Comparison of ENCODE assay signal across 9 cellular contexts in the genomic region with DNA sequence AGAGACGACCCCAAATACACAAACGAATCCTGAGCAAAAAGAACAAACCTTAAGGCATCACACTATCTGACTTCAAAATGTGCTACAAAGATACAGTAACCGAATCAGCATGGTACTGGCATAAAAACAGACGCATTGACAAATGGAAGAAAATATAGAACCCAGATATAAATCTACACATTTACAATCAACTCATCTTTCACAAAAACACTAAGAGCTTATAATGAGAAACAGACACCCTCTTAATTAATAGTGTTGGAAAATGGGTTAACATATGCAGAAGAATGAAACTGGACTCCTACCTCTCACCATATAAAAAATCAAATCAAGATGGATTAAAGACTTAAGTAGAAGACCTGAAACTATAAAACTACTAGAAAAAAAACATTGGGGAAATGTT.
"Had no signal": no experiment of that assay in that cellular context is flagged by ENCODE, and none has a peak within 500 bp of the region (broad histone marks: within the 10 kb centered on the region; RNA-seq: fewer than 3 reads in every experiment).

No MANE protein-coding gene starts in this region.

- DNase-seq: IMR-90, KBM-7, KG1 had no signal

- H3K27ac Mint-ChIP-seq: IgD-negative memory B cell had no signal

- H3K4me3 Mint-ChIP-seq: IgD-negative memory B cell had no signal

- H3K9ac ChIP-seq: KMS-11 had no signal

- ATAC-seq: HepG2, K562 had no signal

- FAIRE-seq: HepG2, HTR-8/SVneo, K562 had no signal

- H3K4me1 Mint-ChIP-seq: IgD-negative memory B cell had no signal

- H3K4me2 ChIP-seq: KMS-11 had no signal

- H3K27ac ChIP-seq: HL-60, KMS-11 had no signal

- H3K4me3 ChIP-seq: K562 had no signal
